27 cellular contexts compared by ENCODE assay signal in the genomic region with DNA sequence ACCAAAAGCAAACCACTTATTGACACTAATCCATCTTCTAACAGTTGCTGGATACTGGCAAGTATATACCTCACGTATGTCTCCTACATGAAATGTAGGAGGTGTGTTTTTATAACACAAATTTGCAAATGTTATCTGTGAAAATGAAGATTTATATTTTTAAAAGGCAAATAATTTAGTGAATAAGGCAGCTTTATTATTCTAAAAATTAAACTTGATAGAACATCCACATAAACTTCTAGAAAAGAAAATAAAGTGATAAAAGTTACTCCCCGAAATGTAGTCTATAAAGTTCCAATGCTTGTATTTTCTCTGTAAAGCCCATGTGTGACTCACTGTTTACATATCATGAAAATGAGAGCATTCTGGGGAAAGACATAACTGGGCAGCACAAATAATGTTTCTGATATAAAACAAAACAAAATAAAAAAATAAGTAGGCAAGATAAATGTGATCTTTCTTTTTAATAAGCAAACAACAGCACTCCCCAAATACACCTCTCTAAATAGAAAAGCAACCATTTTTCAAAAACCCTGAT.
DNase-seq lines count a peak whose midpoint lies in the region; ATAC-seq, FAIRE-seq and TF ChIP-seq lines count a peak whose summit lies in the region.
"Had no signal": no experiment of that assay in that cellular context is flagged by ENCODE, and none has a peak within 500 bp of the region (broad histone marks: within the 10 kb centered on the region; RNA-seq: fewer than 3 reads in every experiment).

No MANE protein-coding gene starts in this region.

- no peaks in the 10 kb centered on the region for H3K36me3 Mint-ChIP-seq in activated CD4-positive, alpha-beta memory T cell treated with anti-CD3 and anti-CD28 coated beads for 36 hours
- H3K36me3 Mint-ChIP-seq: natural killer cell had no signal

- peaks cover 7% of the 10 kb centered on the region for H3K27me3 ChIP-seq in IMR-90 (ENCODE audit: control insufficient read depth, insufficient read depth, low read length)
- H3K27me3 ChIP-seq: heart right ventricle, left lung, tibial artery had no signal

- H3K4me1 ChIP-seq in IMR-90 (ENCODE audit: control insufficient read depth, insufficient read depth, low read length): peaks cover 3% of the 10 kb centered on the region; the same call in 1 of the 2 replicates
- H3K4me1 ChIP-seq: heart right ventricle, tibial artery had no signal

- H2BK120ac ChIP-seq in IMR-90 (ENCODE audit: low read depth, low read length): no peak overlapping the region

- no peak overlapping the region for H3K9ac ChIP-seq in IMR-90 (ENCODE audit: low read depth, low read length)
- H3K9ac ChIP-seq: parathyroid adenoma had no signal

- ATAC-seq in IMR-90 (ENCODE audit: low read depth): peak; percentile 81
- ATAC-seq: heart right ventricle, left lung, natural killer cell, right cardiac atrium had no signal

- DNase-seq in AG08396 (ENCODE audit: low spot score) (peak; percentile 7), IMR-90 (peak; percentile 22), caudate nucleus (lab: John Stamatoyannopoulos, UW) (no peak), H4 (ENCODE audit: low spot score) (no peak), RPMI8226 (no peak), NCI-H2081 treated with DMSO at 0.1 percent for 48 hours (lab: John Stamatoyannopoulos, UW) (no peak)
- DNase-seq in activated CD4-positive, alpha-beta memory T cell treated with anti-CD3 and anti-CD28 coated beads for 36 hours: no peak
- DNase-seq: activated gamma-delta T cell treated with Interleukin-2 at 50 U/mL for 16 hours; activated T-cell treated with anti-CD3 and anti-CD28 coated beads, Interleukin-2, amount 50 U/mL, for 24 hours; heart right ventricle; left lung; midbrain; MM.1S; natural killer cell; NCI-H1417 treated with DMSO at 0.1 percent for 48 hours; NCI-H2171; NCI-H524; right cardiac atrium; stimulated activated CD4-positive, alpha-beta T cell treated with anti-CD3 and anti-CD28 coated beads, Interleukin-4, amount 100 ng/mL, for 4 hours; stimulated activated naive CD4-positive, alpha-beta T cell; tibial artery had no signal

- FAIRE-seq in islet of Langerhans (lab: Jason Lieb, UNC): peak; percentile 85
- FAIRE-seq: endothelial cell of umbilical vein had no signal

- H3K9me1 ChIP-seq in IMR-90 (ENCODE audit: insufficient read depth, low read length): no peaks in the 10 kb centered on the region

- no peak overlapping the region for H3K14ac ChIP-seq in IMR-90 (replicated peaks; ENCODE audit: low read depth, low read length)

- in situ Hi-C loops in IMR-90 (cut with MboI; ENCODE audit: low sequenced_read_pairs): no loop called here

- no peak for TF ChIP-seq POLR2A in IMR-90 (IDR thresholded peaks at IDR 0.05; ENCODE audit: low read depth, low read length)

- WGBS in IMR-90 (ENCODE audit: extremely low coverage in 2 of 2, insufficient read length in 1 of 2), 2 experiments: no CpG with 5 or more reads among the region's 2 CpGs

- POLR2A ChIA-PET in IMR-90 (lab: Charles Lee; ENCODE audit: unreplicated experiment): no interaction called here
- POLR2A ChIA-PET in activated CD4-positive, alpha-beta memory T cell treated with anti-CD3 and anti-CD28 coated beads for 36 hours (lab: Charles Lee): no interaction called here

- H3K36me3 ChIP-seq in IMR-90 (ENCODE audit: control insufficient read depth, insufficient read depth, low read length): no peaks in the 10 kb centered on the region
- H3K36me3 ChIP-seq: heart right ventricle, left lung, tibial artery had no signal

- no peak overlapping the region for H4K91ac ChIP-seq in IMR-90 (ENCODE audit: insufficient read depth, low read depth, low read length)

- H2AFZ ChIP-seq in IMR-90 (replicated peaks; ENCODE audit: low read length, poor library complexity): no peak overlapping the region
- H2AFZ ChIP-seq: parathyroid adenoma had no signal

- intact Hi-C loops in IMR-90 (cut with micrococcal nuclease): no loop called here
- intact Hi-C loops in activated CD4-positive, alpha-beta memory T cell treated with anti-CD3 and anti-CD28 coated beads for 36 hours (cut with micrococcal nuclease): no loop called here

- peaks cover 6% of the 10 kb centered on the region for H3K4me1 Mint-ChIP-seq in activated CD4-positive, alpha-beta memory T cell treated with anti-CD3 and anti-CD28 coated beads for 36 hours (ENCODE audit: low read depth)

- H3K4ac ChIP-seq in IMR-90 (ENCODE audit: low read depth, low read length): no peak overlapping the region

- H2BK15ac ChIP-seq in IMR-90 (ENCODE audit: low read depth, low read length): no peak overlapping the region

- no peaks in the 10 kb centered on the region for H3K9me3 ChIP-seq in IMR-90 (ENCODE audit: control insufficient read depth, insufficient read depth, low read length)
- H3K9me3 ChIP-seq: heart right ventricle, left lung, tibial artery had no signal

- CTCF ChIA-PET in IMR-90 (lab: Yijun Ruan, JAX): no interaction called here
- CTCF ChIA-PET in activated CD4-positive, alpha-beta memory T cell treated with anti-CD3 and anti-CD28 coated beads for 36 hours (lab: Charles Lee): no interaction called here

- TF ChIP-seq RAD21 in IMR-90 (IDR thresholded peaks at IDR 0.05; ENCODE audit: low read length): no peak

- no peak overlapping the region for H2AK5ac ChIP-seq in IMR-90 (ENCODE audit: low read depth, low read length)

- no peak overlapping the region for H2BK5ac ChIP-seq in IMR-90 (ENCODE audit: low read depth, low read length, poor library complexity, severe bottlenecking)

- H4K20me1 ChIP-seq in IMR-90 (ENCODE audit: insufficient read depth, low read length): no peaks in the 10 kb centered on the region

- BruUV-seq in IMR-90 (replicated peaks; lab: Mats Ljungman, UMichigan): no TSS peak

- H3K27ac Mint-ChIP-seq in activated CD4-positive, alpha-beta memory T cell treated with anti-CD3 and anti-CD28 coated beads for 36 hours: no peak overlapping the region
- H3K27ac Mint-ChIP-seq: activated T-cell treated with anti-CD3 and anti-CD28 coated beads, Interleukin-2, amount 50 U/mL, for 24 hours; dendritic cell treated with granulocyte-macrophage colony-stimulating factor and Interleukin-4, amounts not matched to agents 40 ng/mL and 50 ng/mL, for 4 days; natural killer cell; T-helper 1 cell treated with Interleukin-12 subunit alpha and Interleukin-12 subunit beta and Interleukin-4 antibody, amounts not matched to agents 30 μg/mL and 1 μg/mL, for 36 hours had no signal

- no peaks in the 10 kb centered on the region for H3K9me3 Mint-ChIP-seq in activated CD4-positive, alpha-beta memory T cell treated with anti-CD3 and anti-CD28 coated beads for 36 hours
- H3K9me3 Mint-ChIP-seq: activated T-cell treated with anti-CD3 and anti-CD28 coated beads, Interleukin-2, amount 50 U/mL, for 24 hours; dendritic cell treated with granulocyte-macrophage colony-stimulating factor and Interleukin-4, amounts not matched to agents 40 ng/mL and 50 ng/mL, for 4 days; natural killer cell; T-helper 1 cell treated with Interleukin-12 subunit alpha and Interleukin-12 subunit beta and Interleukin-4 antibody, amounts not matched to agents 30 μg/mL and 1 μg/mL, for 36 hours had no signal

- no peak overlapping the region for H3K4me3 Mint-ChIP-seq in activated CD4-positive, alpha-beta memory T cell treated with anti-CD3 and anti-CD28 coated beads for 36 hours
- H3K4me3 Mint-ChIP-seq: activated T-cell treated with anti-CD3 and anti-CD28 coated beads, Interleukin-2, amount 50 U/mL, for 24 hours; dendritic cell treated with granulocyte-macrophage colony-stimulating factor and Interleukin-4, amounts not matched to agents 40 ng/mL and 50 ng/mL, for 4 days; natural killer cell; T-helper 1 cell treated with Interleukin-12 subunit alpha and Interleukin-12 subunit beta and Interleukin-4 antibody, amounts not matched to agents 30 μg/mL and 1 μg/mL, for 36 hours had no signal

- H3K4me2 ChIP-seq in IMR-90 (ENCODE audit: low read depth, low read length): no peak overlapping the region

- no peak overlapping the region for H4K5ac ChIP-seq in IMR-90 (ENCODE audit: low read depth, low read length)

- H3K56ac ChIP-seq in IMR-90 (ENCODE audit: extremely low read depth, insufficient read depth, low read length): no peak overlapping the region

- no peak overlapping the region for H3K27ac ChIP-seq in IMR-90 (ENCODE audit: insufficient read depth, low read length)
- H3K27ac ChIP-seq in caudate nucleus (ENCODE audit: low read depth, low read length): peak overlapping the region; percentile 64
- H3K27ac ChIP-seq: C4-2B, heart right ventricle, left lung, tibial artery had no signal

- no peak overlapping the region for H3K18ac ChIP-seq in IMR-90 (ENCODE audit: low read depth, low read length)

- H2BK20ac ChIP-seq in IMR-90 (ENCODE audit: low read depth, low read length): no peak overlapping the region

- H3K4me3 ChIP-seq in IMR-90 (ENCODE audit: insufficient read depth, low read depth, low read length): no peak overlapping the region
- H3K4me3 ChIP-seq: heart right ventricle, left lung, tibial artery had no signal

- H3K27me3 Mint-ChIP-seq in activated CD4-positive, alpha-beta memory T cell treated with anti-CD3 and anti-CD28 coated beads for 36 hours: no peaks in the 10 kb centered on the region
- H3K27me3 Mint-ChIP-seq: dendritic cell treated with granulocyte-macrophage colony-stimulating factor and Interleukin-4, amounts not matched to agents 40 ng/mL and 50 ng/mL, for 4 days had no signal

- H4K8ac ChIP-seq in IMR-90 (ENCODE audit: low read depth in 2 of 2, low read length in 2 of 2): no peak overlapping the region

- no peak for TF ChIP-seq CTCF in IMR-90 (conservative IDR thresholded peaks at IDR 0.05; ENCODE audit: low read depth, low read length)

- dilution Hi-C loops in IMR-90 (cut with HindIII; ENCODE audit: low sequenced_read_pairs, unreplicated experiment): no loop called here

- no peaks in the 10 kb centered on the region for H3K79me1 ChIP-seq in IMR-90 (ENCODE audit: low read depth in 1 of 2, low read length in 2 of 2)

- no peak overlapping the region for H2AK9ac ChIP-seq in IMR-90 (replicated peaks; ENCODE audit: low read depth, low read length, poor library complexity)

- H3K23ac ChIP-seq in IMR-90 (ENCODE audit: low read depth, low read length): no peak overlapping the region

TF ChIP-seq in IMR-90, 13 proteins besides CTCF, POLR2A, EP300 and RAD21:
- TF ChIP-seq CEBPB (IDR thresholded peaks at IDR 0.05; ENCODE audit: low read depth, low read length): no peak
- TF ChIP-seq FOS (IDR thresholded peaks at IDR 0.05; ENCODE audit: low read depth, low read length): 0 out of 2 replicates have a peak, but pooled peaks have one; percentile 30
TF ChIP-seq in IMR-90: peak in this region for 1.

Comparison
In these comparisons a context has a peak if more than half of its experiments do, and no peak if none do; other contexts are left out.
1. DNase-seq: peak in AG08396 (single experiment) and IMR-90 (single experiment); none in caudate nucleus (0 of 61), H4 (single experiment), RPMI8226 (single experiment), NCI-H2081 treated with DMSO at 0.1 percent for 48 hours (single experiment) and activated CD4-positive, alpha-beta memory T cell treated with anti-CD3 and anti-CD28 coated beads for 36 hours (single experiment).